In the genomic region with DNA sequence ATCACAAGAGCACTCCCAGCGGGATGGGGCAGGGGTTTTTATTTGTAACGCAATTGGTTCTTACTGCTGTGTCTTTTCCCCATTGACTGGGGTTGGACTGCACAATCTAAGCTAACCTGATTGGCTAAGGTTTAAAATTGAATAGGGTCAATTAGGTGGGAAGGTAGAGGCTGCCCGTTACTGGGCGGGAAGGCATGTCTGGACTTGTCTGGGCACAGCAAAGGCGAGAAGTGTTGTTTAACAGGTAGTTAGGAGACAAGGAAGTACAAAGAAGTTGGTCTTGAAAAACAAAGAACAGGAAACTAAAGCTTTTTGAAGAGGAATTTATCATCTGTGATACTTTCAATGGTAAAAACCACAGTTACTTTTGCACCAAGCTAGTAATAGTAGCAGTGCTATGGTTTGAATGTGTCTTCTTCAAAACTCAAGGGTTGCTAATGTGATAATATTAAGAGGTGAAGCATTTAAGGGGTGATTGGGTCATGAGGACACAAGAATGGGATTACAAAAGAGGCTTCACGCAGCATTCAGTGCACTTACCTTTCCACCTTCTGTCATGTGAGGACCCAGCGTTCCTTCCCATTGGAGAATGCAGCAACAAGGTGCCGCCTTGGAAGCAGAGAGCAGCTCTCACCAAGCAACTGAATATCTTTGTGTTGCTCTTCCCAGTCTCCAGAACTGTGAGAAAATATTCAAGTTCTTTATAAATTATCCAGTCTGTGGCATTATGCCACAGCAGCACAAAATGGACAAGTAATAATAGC, we compare ENCODE assay signal across 21 cellular contexts.
A peak's percentile ranks its signal among the peaks of the same experiment; 100 is the strongest.
DNase-seq lines count a peak whose midpoint lies in the region; ATAC-seq, FAIRE-seq and TF ChIP-seq lines count a peak whose summit lies in the region.
"Had no signal": no experiment of that assay in that cellular context is flagged by ENCODE, and none has a peak within 500 bp of the region (broad histone marks: within the 10 kb centered on the region; RNA-seq: fewer than 3 reads in every experiment).

No MANE protein-coding gene starts in this region.

- SMC1A ChIA-PET in GM12878 (lab: Charles Lee; ENCODE audit: uncharacterized antibody, unreplicated experiment): interaction anchor here (0.7 to 5.7 kb wide), 9 partner anchors 10 to 164 kb away, joined by 3 to 43 read pairs (median 4); no protein-coding TSS in a partner anchor

- H3K9me3 ChIP-seq in GM12878 (replicated peaks; ENCODE audit: control insufficient read depth, insufficient read depth, low read length): peaks cover 6% of the 10 kb centered on the region; the same call in 2 of the 3 replicates
- no peaks in the 10 kb centered on the region for H3K9me3 ChIP-seq in stomach
- H3K9me3 ChIP-seq: ascending aorta, SK-N-SH had no signal

- H2AFZ ChIP-seq in GM12878 (ENCODE audit: control insufficient read depth, low read depth, low read length): no peak overlapping the region; the same call in 1 of the 2 replicates

- RAD21 ChIA-PET in GM12878 (lab: Charles Lee; ENCODE audit: unreplicated experiment): interaction anchor here (0.8 to 1.6 kb wide), 2 partner anchors 10 to 164 kb away, joined by 3 to 8 read pairs; no protein-coding TSS in a partner anchor

- POLR2A ChIA-PET in GM12878 (lab: Charles Lee): interaction anchor here (0.6 to 1.5 kb wide), 3 partner anchors 10 to 53 kb away, joined by 3 to 7 read pairs (median 3); no protein-coding TSS in a partner anchor

- H4K20me1 ChIP-seq in GM12878 (ENCODE audit: control insufficient read depth, insufficient read depth): no peaks in the 10 kb centered on the region

- BruUV-seq in GM12878 (replicated peaks; lab: Mats Ljungman, UMichigan): no TSS peak

- intact Hi-C loops in GM12878 (cut with micrococcal nuclease; ENCODE audit: unreplicated experiment): no loop called here
- intact Hi-C loops in stomach (cut with DNase I; ENCODE audit: low total_unique reads): no loop called here

- H3K9me3 Mint-ChIP-seq in neural crest cell: peaks cover 2% of the 10 kb centered on the region

- no peak for FAIRE-seq in GM12878 (lab: Jason Lieb, UNC)

- TF ChIP-seq POLR2A in GM12878 (IDR thresholded peaks at IDR 0.05; ENCODE audit: low read depth, low read length): no peak
- TF ChIP-seq POLR2A in stomach (IDR thresholded peaks at IDR 0.05): no peak

- 34% methylated on average over 8 of the region's 8 CpGs for WGBS in GM12878 (ENCODE audit: insufficient coverage, insufficient replicate concordance, low lambda C conversion rate, missing lambda C conversion rate)
- WGBS in stomach, 5 donors: 83 to 91% (median 87%) methylated on average over 8 of the region's 8 CpGs

- H3K4me3 ChIP-seq in GM12878 (no peak overlapping the region), stomach (no peak overlapping the region)
- H3K4me3 ChIP-seq: ascending aorta, dorsolateral prefrontal cortex, skin epidermis had no signal

- H3K4me1 Mint-ChIP-seq in neural crest cell: no peaks in the 10 kb centered on the region
- H3K4me1 Mint-ChIP-seq: activated T-helper 17 cell treated with anti-CD3 and anti-CD28 coated beads, Interleukin-2, amount 50 U/mL, for 72 hours; CD8-positive, alpha-beta memory T cell; memory B cell had no signal

- no peak for TF ChIP-seq EP300 in GM12878 (IDR thresholded peaks at IDR 0.05; ENCODE audit: borderline replicate concordance in 1 of 2, control insufficient read depth in 1 of 2, low read depth in 2 of 2, low read length in 2 of 2)
- TF ChIP-seq EP300 in stomach (IDR thresholded peaks at IDR 0.05): no peak

- peaks cover 3% of the 10 kb centered on the region; the same call in 1 of the 2 replicates for H3K4me1 ChIP-seq in GM12878 (ENCODE audit: control insufficient read depth, insufficient read depth, low read length)
- H3K4me1 ChIP-seq in stomach: no peaks in the 10 kb centered on the region
- H3K4me1 ChIP-seq: ascending aorta had no signal

- in situ Hi-C loops in GM12878 (cut with MboI): no loop called here

- no peaks in the 10 kb centered on the region for H3K36me3 Mint-ChIP-seq in neural crest cell (ENCODE audit: low read depth)
- H3K36me3 Mint-ChIP-seq: activated naive CD8-positive, alpha-beta T cell; memory B cell had no signal

- no peaks in the 10 kb centered on the region for H3K27me3 ChIP-seq in GM12878 (replicated peaks in 1 of 2; ENCODE audit: control insufficient read depth in 2 of 2, insufficient read depth in 2 of 2, low read length in 1 of 2)
- H3K27me3 ChIP-seq in stomach: no peaks in the 10 kb centered on the region
- H3K27me3 ChIP-seq: ascending aorta, dorsolateral prefrontal cortex had no signal

- no peaks in the 10 kb centered on the region for H3K27me3 Mint-ChIP-seq in neural crest cell (ENCODE audit: low read depth)
- H3K27me3 Mint-ChIP-seq: activated naive CD8-positive, alpha-beta T cell; activated T-helper 17 cell treated with anti-CD3 and anti-CD28 coated beads, Interleukin-2, amount 50 U/mL, for 72 hours; CD8-positive, alpha-beta memory T cell; memory B cell had no signal

- CTCF ChIA-PET in GM12878 (lab: Yijun Ruan, JAX): interaction anchor here (1.2 kb wide), 1 partner anchor 10 kb away, joined by 3 read pairs; no protein-coding TSS in a partner anchor

- H3K4me3 Mint-ChIP-seq in neural crest cell: no peak overlapping the region
- H3K4me3 Mint-ChIP-seq: activated naive CD8-positive, alpha-beta T cell; activated T-helper 17 cell treated with anti-CD3 and anti-CD28 coated beads, Interleukin-2, amount 50 U/mL, for 72 hours; CD8-positive, alpha-beta memory T cell; memory B cell had no signal

- H3K9ac ChIP-seq in GM12878 (ENCODE audit: control insufficient read depth, insufficient read depth, low read length): no peak overlapping the region
- H3K9ac ChIP-seq: SK-N-SH had no signal

- H3K4me2 ChIP-seq in GM12878 (ENCODE audit: control insufficient read depth, insufficient read depth): no peak overlapping the region
- H3K4me2 ChIP-seq: SK-N-SH had no signal

- ATAC-seq in GM12878: peak; percentile 39
- ATAC-seq: activated T-helper 17 cell treated with anti-CD3 and anti-CD28 coated beads, Interleukin-2, amount 50 U/mL, for 72 hours had no signal

- DNase-seq in NCI-H1105 treated with DMSO at 0.1 percent for 48 hours (lab: John Stamatoyannopoulos, UW): peak; percentile 13
- no peak for DNase-seq in NCI-H1105 (lab: John Stamatoyannopoulos, UW)
- peak; percentile 36 for DNase-seq in LoVo (ENCODE audit: low spot score)
- DNase-seq in GM12878 (ENCODE audit: low read depth, low spot score): no peak
- DNase-seq in neural crest cell (ENCODE audit: low read depth, low spot score): no peak
- DNase-seq in stomach: no peak
- DNase-seq in cortex of kidney (lab: John Stamatoyannopoulos, UW): no peak
- no peak for DNase-seq in EL
- DNase-seq: activated CD8-positive, alpha-beta memory T cell treated with anti-CD3 and anti-CD28 coated beads, Interleukin-2, amount 50 U/mL, for 4 hours; CD8-positive, alpha-beta memory T cell; dorsolateral prefrontal cortex; glutamatergic neuron; HCEC 1CT; NCI-H1436 treated with DMSO at 0.1 percent for 48 hours; NCI-H524; SK-N-SH had no signal

- H3K79me2 ChIP-seq in GM12878 (ENCODE audit: control insufficient read depth, insufficient read depth, low read length): no peaks in the 10 kb centered on the region

- peak overlapping the region; percentile 44 for H3K27ac Mint-ChIP-seq in neural crest cell (ENCODE audit: unreplicated experiment)
- H3K27ac Mint-ChIP-seq: activated naive CD8-positive, alpha-beta T cell; activated T-helper 17 cell treated with anti-CD3 and anti-CD28 coated beads, Interleukin-2, amount 50 U/mL, for 72 hours; CD8-positive, alpha-beta memory T cell; memory B cell had no signal

- no peak overlapping the region for H3K27ac ChIP-seq in GM12878 (ENCODE audit: control insufficient read depth, insufficient read depth)
- no peak overlapping the region for H3K27ac ChIP-seq in stomach
- H3K27ac ChIP-seq: ascending aorta, dorsolateral prefrontal cortex, skin epidermis had no signal

- TF ChIP-seq CTCF in GM12878 (IDR thresholded peaks at IDR 0.05 in 2 of 3, conservative IDR thresholded peaks at IDR 0.05 in 1 of 3; ENCODE audit: control insufficient read depth in 2 of 3, extremely low read depth in 1 of 3, insufficient read depth in 1 of 3, low read depth in 3 of 3, low read length in 3 of 3) (no peak), neural crest cell (conservative IDR thresholded peaks at IDR 0.05) (no peak), stomach (IDR thresholded peaks at IDR 0.05) (no peak)

- no peaks in the 10 kb centered on the region for H3K36me3 ChIP-seq in GM12878 (ENCODE audit: control insufficient read depth in 2 of 2, insufficient read depth in 2 of 2, low read length in 1 of 2)
- no peaks in the 10 kb centered on the region for H3K36me3 ChIP-seq in stomach
- H3K36me3 ChIP-seq: ascending aorta had no signal

- TF ChIP-seq RAD21 in GM12878 (IDR thresholded peaks at IDR 0.05; ENCODE audit: insufficient read depth, low read depth, low read length): no peak

TF ChIP-seq in GM12878, 131 proteins besides CTCF, POLR2A, EP300 and RAD21 (continues in another document):
- TF ChIP-seq NFIC (IDR thresholded peaks at IDR 0.05; ENCODE audit: low read depth, low read length): no peak
- peak; percentile 19 for TF ChIP-seq SKIL (IDR thresholded peaks at IDR 0.05; ENCODE audit: low read depth, poor library complexity, severe bottlenecking)

Comparison
In these comparisons a context has a peak if more than half of its experiments do, and no peak if none do; other contexts are left out.
1. DNase-seq: peak in NCI-H1105 treated with DMSO at 0.1 percent for 48 hours (single experiment) and LoVo (single experiment); none in NCI-H1105 (single experiment), GM12878 (single experiment), neural crest cell (single experiment), stomach (single experiment), cortex of kidney (single experiment) and EL (single experiment).